In genomic region chr15:74789741-74790079, GRCh38 we compare ENCODE assay signal across 10 cellular contexts. TPM values are rescaled to one million over a fixed set of nuclear protein-coding genes. Genes with fewer than 3 reads are reported as not detected.
DNase-seq lines count a peak whose midpoint lies in the region; ATAC-seq and TF ChIP-seq lines count a peak whose summit lies in the region.
"Had no signal": no experiment of that assay in that cellular context is flagged by ENCODE, and none has a peak within 500 bp of the region (broad histone marks: within the 10 kb centered on the region; RNA-seq: fewer than 3 reads in every experiment).

No MANE protein-coding gene starts in this region.

- H3K4me2 ChIP-seq in neural progenitor cell: no peak overlapping the region

- H3K27me3 ChIP-seq in HL-60 (ENCODE audit: insufficient read depth, poor library complexity, severe bottlenecking): no peaks in the 10 kb centered on the region
- no peaks in the 10 kb centered on the region for H3K27me3 ChIP-seq in body of pancreas
- H3K27me3 ChIP-seq in neural progenitor cell: no peaks in the 10 kb centered on the region

- TF ChIP-seq CTCF in 22Rv1 (IDR thresholded peaks at IDR 0.05): no peak
- TF ChIP-seq CTCF in HL-60 (IDR thresholded peaks at IDR 0.05; ENCODE audit: insufficient read depth, low read length): no peak
- TF ChIP-seq CTCF in body of pancreas (IDR thresholded peaks at IDR 0.05): no peak
- TF ChIP-seq CTCF in neural progenitor cell (IDR thresholded peaks at IDR 0.05): no peak

- no peaks in the 10 kb centered on the region for H3K9me3 Mint-ChIP-seq in naive thymus-derived CD8-positive, alpha-beta T cell
- H3K9me3 Mint-ChIP-seq in neural progenitor cell: no peaks in the 10 kb centered on the region

- peaks cover 77% of the 10 kb centered on the region for H3K79me2 ChIP-seq in neural progenitor cell (ENCODE audit: low read depth)

- H3K36me3 ChIP-seq in body of pancreas (replicated peaks in 1 of 2; ENCODE audit: insufficient read depth in 1 of 2, low read depth in 2 of 2) (no peaks in the 10 kb centered on the region), neural progenitor cell (no peaks in the 10 kb centered on the region)

- H3K9ac ChIP-seq in neural progenitor cell: no peak overlapping the region

- DNase-seq in HL-60 (ENCODE audit: low read depth in 1 of 2, low spot score in 1 of 2) (no peak), body of pancreas (no peak), NCI-H748 (lab: John Stamatoyannopoulos, UW; ENCODE audit: unreplicated experiment) (no peak), NCI-H1105 (lab: John Stamatoyannopoulos, UW) (no peak), neural progenitor cell (ENCODE audit: low spot score) (no peak), SKM-1 treated with dmso at 0.1 percent for 144 hours (lab: John Stamatoyannopoulos, UW; ENCODE audit: unreplicated experiment) (no peak)
- DNase-seq in naive thymus-derived CD8-positive, alpha-beta T cell: no peak
- DNase-seq: NCI-H82 had no signal

- H3K4me3 ChIP-seq in HL-60 (replicated peaks; ENCODE audit: insufficient read depth, low read length) (peak overlapping the region; percentile 43), body of pancreas (no peak overlapping the region), neural progenitor cell (no peak overlapping the region)

- peaks cover 98% of the 10 kb centered on the region for H4K20me1 ChIP-seq in neural progenitor cell (ENCODE audit: low read depth)

- H3K27ac ChIP-seq in 22Rv1: peak overlapping the region; percentile 77
- peak overlapping the region; percentile 91 for H3K27ac ChIP-seq in HL-60 (replicated peaks)
- peak overlapping the region in 3 of 4 donors; percentile 8 to 51 (median 17) for H3K27ac ChIP-seq in body of pancreas
- H3K27ac ChIP-seq in neural progenitor cell: no peak overlapping the region

- peak overlapping the region; percentile 94 to 99 (median 98) for H3K27ac Mint-ChIP-seq in naive thymus-derived CD8-positive, alpha-beta T cell
- no peak overlapping the region for H3K27ac Mint-ChIP-seq in neural progenitor cell

- POLR2A ChIA-PET in naive thymus-derived CD8-positive, alpha-beta T cell (lab: Charles Lee): interaction anchor here (1.8 to 32.7 kb wide), 4 partner anchors 5 to 112 kb away, joined by 4 to 1300 read pairs (median 656); partner anchors contain the start of gene CSK

- peaks cover 0 to 14% (median 0%) of the 10 kb centered on the region in 3 donors for H3K36me3 Mint-ChIP-seq in naive thymus-derived CD8-positive, alpha-beta T cell
- peaks cover 2% of the 10 kb centered on the region for H3K36me3 Mint-ChIP-seq in neural progenitor cell

- intact Hi-C loops in body of pancreas (cut with DNase I): no loop called here

- H3K4me1 Mint-ChIP-seq in naive thymus-derived CD8-positive, alpha-beta T cell: peaks cover 42 to 96% (median 86%) of the 10 kb centered on the region in 4 donors
- H3K4me1 Mint-ChIP-seq in neural progenitor cell: peaks cover 49% of the 10 kb centered on the region

- no peaks in the 10 kb centered on the region for H3F3A ChIP-seq in neural progenitor cell (ENCODE audit: low read depth)

- no peak for TF ChIP-seq POLR2A in body of pancreas (IDR thresholded peaks at IDR 0.05)

- H3K4me3 Mint-ChIP-seq in naive thymus-derived CD8-positive, alpha-beta T cell: peak overlapping the region; percentile 85 to 97 (median 93)
- H3K4me3 Mint-ChIP-seq in neural progenitor cell: no peak overlapping the region

- H3K4me1 ChIP-seq in body of pancreas: peaks cover 28% of the 10 kb centered on the region
- peaks cover 20% of the 10 kb centered on the region for H3K4me1 ChIP-seq in neural progenitor cell

- H3K9me3 ChIP-seq in body of pancreas (no peaks in the 10 kb centered on the region), neural progenitor cell (ENCODE audit: low read depth) (no peaks in the 10 kb centered on the region)

- 46 to 49% methylated on average over 2 to 3 of the region's 3 CpGs for WGBS in body of pancreas, 2 donors

- H3K27me3 Mint-ChIP-seq in naive thymus-derived CD8-positive, alpha-beta T cell: no peaks in the 10 kb centered on the region
- H3K27me3 Mint-ChIP-seq in neural progenitor cell (ENCODE audit: insufficient read depth, low read depth): no peaks in the 10 kb centered on the region

- ATAC-seq in body of pancreas: no peak
- no peak for ATAC-seq in naive thymus-derived CD8-positive, alpha-beta T cell

- no peak overlapping the region for H2AFZ ChIP-seq in neural progenitor cell (replicated peaks)

RNA-seq across cellular contexts. Expression of gene CSK, which starts 7.8 kb away (rescaled TPM):
- 10 to 100 TPM; 11.2 to 15.2 TPM for total RNA-seq in body of pancreas
- 100 to 1,000 TPM; 220 TPM for total RNA-seq in naive thymus-derived CD8-positive, alpha-beta T cell
- 100 to 1,000 TPM in 1 of 3 donors, 10 to 100 TPM in 2; 70.8 to 124 (median 79.8) TPM for polyA plus RNA-seq in naive thymus-derived CD8-positive, alpha-beta T cell
- 18.3 and 25.4 TPM in 2 replicates for total RNA-seq in neural progenitor cell (ENCODE audit: low replicate concordance)

RNA-seq across cellular contexts. Expression of gene LMAN1L, which starts 22.9 kb away (rescaled TPM):
- total RNA-seq in body of pancreas (not detected), neural progenitor cell (ENCODE audit: low replicate concordance) (not detected in 2 replicates)
- total RNA-seq in naive thymus-derived CD8-positive, alpha-beta T cell: under 1 TPM; 0.57 to 0.80 TPM
- polyA plus RNA-seq in naive thymus-derived CD8-positive, alpha-beta T cell: not detected
- total RNA-seq: fibroblast of villous mesenchyme had no signal

RNA-seq across cellular contexts. Expression of gene CPLX3, which starts 36.7 kb away (rescaled TPM):
- total RNA-seq in body of pancreas (not detected), neural progenitor cell (ENCODE audit: low replicate concordance) (not detected in 2 replicates)
- total RNA-seq in naive thymus-derived CD8-positive, alpha-beta T cell: under 1 TPM; 0.39 to 0.44 TPM
- polyA plus RNA-seq in naive thymus-derived CD8-positive, alpha-beta T cell: not detected
- total RNA-seq: fibroblast of villous mesenchyme had no signal

RNA-seq across cellular contexts. Expression of gene CYP1A2, which starts 41.1 kb away (rescaled TPM):
- not detected for total RNA-seq in body of pancreas
- not detected for total RNA-seq in naive thymus-derived CD8-positive, alpha-beta T cell
- polyA plus RNA-seq in naive thymus-derived CD8-positive, alpha-beta T cell: not detected
- total RNA-seq in neural progenitor cell (ENCODE audit: low replicate concordance): not detected in 2 replicates
- total RNA-seq: fibroblast of villous mesenchyme had no signal

RNA-seq across cellular contexts. Expression of gene ULK3, which starts 53.2 kb away (rescaled TPM):
- total RNA-seq in body of pancreas (10 to 100 TPM; 74.2 to 76.3 TPM), neural progenitor cell (ENCODE audit: low replicate concordance) (22.7 and 37.4 TPM in 2 replicates)
- 10 to 100 TPM; 82.8 to 83.6 TPM for total RNA-seq in naive thymus-derived CD8-positive, alpha-beta T cell
- polyA plus RNA-seq in naive thymus-derived CD8-positive, alpha-beta T cell: 10 to 100 TPM; 16.3 to 32.2 (median 16.6) TPM
